11 cellular contexts compared by ENCODE assay signal in the genomic region with DNA sequence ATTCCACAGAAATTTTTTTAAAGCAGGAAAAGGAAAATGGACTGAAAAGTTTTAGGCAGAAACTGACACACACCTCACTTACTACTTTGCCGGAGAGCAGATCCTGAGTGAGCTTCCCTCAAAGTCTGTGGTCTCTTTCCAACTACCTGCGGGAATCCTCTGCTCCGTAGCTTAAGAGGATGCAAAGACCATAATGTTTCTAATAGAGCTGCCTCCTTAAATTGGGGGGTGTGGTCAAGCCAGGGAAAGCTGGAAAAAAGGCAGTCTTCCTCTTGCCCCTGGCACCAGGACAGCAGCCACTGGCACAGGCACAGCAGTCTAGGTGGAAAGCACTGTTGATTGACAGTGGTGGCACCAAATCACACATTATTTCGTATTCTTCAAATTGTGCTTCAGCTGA. TPM values are rescaled to one million over a fixed set of nuclear protein-coding genes. Genes with fewer than 3 reads are reported as not detected.
DNase-seq lines count a peak whose midpoint lies in the region; ATAC-seq and TF ChIP-seq lines count a peak whose summit lies in the region.
"Had no signal": no experiment of that assay in that cellular context is flagged by ENCODE, and none has a peak within 500 bp of the region (broad histone marks: within the 10 kb centered on the region; RNA-seq: fewer than 3 reads in every experiment).

A gene with protein sequence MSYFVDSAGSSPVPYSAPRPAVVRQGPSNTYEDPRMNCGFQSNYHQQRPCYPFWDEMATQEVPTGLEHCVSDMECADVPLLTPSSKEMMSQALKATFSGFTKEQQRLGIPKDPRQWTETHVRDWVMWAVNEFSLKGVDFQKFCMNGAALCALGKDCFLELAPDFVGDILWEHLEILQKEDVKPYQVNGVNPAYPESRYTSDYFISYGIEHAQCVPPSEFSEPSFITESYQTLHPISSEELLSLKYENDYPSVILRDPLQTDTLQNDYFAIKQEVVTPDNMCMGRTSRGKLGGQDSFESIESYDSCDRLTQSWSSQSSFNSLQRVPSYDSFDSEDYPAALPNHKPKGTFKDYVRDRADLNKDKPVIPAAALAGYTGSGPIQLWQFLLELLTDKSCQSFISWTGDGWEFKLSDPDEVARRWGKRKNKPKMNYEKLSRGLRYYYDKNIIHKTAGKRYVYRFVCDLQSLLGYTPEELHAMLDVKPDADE (minus strand): TSS at position 144 of the 400 bp plus-strand sequence. CDS start 14,428 bp downstream, outside the sequence.

- DNase-seq in activated T-cell treated with anti-CD3 and anti-CD28 coated beads, Interleukin-2, amount 50 U/mL, for 4 hours: no peak
- no peak for DNase-seq in activated T-cell treated with anti-CD3 and anti-CD28 coated beads, Interleukin-2, amount 50 U/mL, for 24 hours
- no peak for DNase-seq in cerebellum (ENCODE audit: low spot score)
- DNase-seq in lower lobe of right lung: no peak
- no peak for DNase-seq in ureter (ENCODE audit: low spot score)
- no peak for DNase-seq in A673 (ENCODE audit: low spot score)
- DNase-seq in stimulated activated CD4-positive, alpha-beta T cell treated with anti-CD3 and anti-CD28 coated beads, Interleukin-4, amount 100 ng/mL, for 4 hours: no peak
- DNase-seq: DND-41 had no signal

- POLR2A ChIA-PET in A673 (lab: Charles Lee; ENCODE audit: low non-redundant PET): no interaction called here

- no peaks in the 10 kb centered on the region for H3K27me3 ChIP-seq in lower lobe of right lung (ENCODE audit: low read depth)
- H3K27me3 ChIP-seq in A673 (replicated peaks; ENCODE audit: insufficient read depth, low read depth, low read length, poor library complexity): peaks cover 85% of the 10 kb centered on the region

- no peaks in the 10 kb centered on the region for H3K36me3 Mint-ChIP-seq in activated T-cell treated with anti-CD3 and anti-CD28 coated beads, Interleukin-2, amount 50 U/mL, for 4 hours (ENCODE audit: insufficient read depth)
- no peaks in the 10 kb centered on the region for H3K36me3 Mint-ChIP-seq in activated T-cell treated with anti-CD3 and anti-CD28 coated beads, Interleukin-2, amount 50 U/mL, for 24 hours (ENCODE audit: low read depth)

- H3K36me3 ChIP-seq in lower lobe of right lung: no peaks in the 10 kb centered on the region
- H3K36me3 ChIP-seq in A673 (ENCODE audit: insufficient read depth, low read length, poor library complexity, severe bottlenecking): no peaks in the 10 kb centered on the region

- H3K27me3 Mint-ChIP-seq in activated T-cell treated with anti-CD3 and anti-CD28 coated beads, Interleukin-2, amount 50 U/mL, for 4 hours (ENCODE audit: low read depth): no peaks in the 10 kb centered on the region
- H3K27me3 Mint-ChIP-seq in activated T-cell treated with anti-CD3 and anti-CD28 coated beads, Interleukin-2, amount 50 U/mL, for 24 hours: no peaks in the 10 kb centered on the region

- peaks cover 20% of the 10 kb centered on the region for H3K4me1 Mint-ChIP-seq in activated T-cell treated with anti-CD3 and anti-CD28 coated beads, Interleukin-2, amount 50 U/mL, for 4 hours (ENCODE audit: low read depth)
- peaks cover 23% of the 10 kb centered on the region for H3K4me1 Mint-ChIP-seq in activated T-cell treated with anti-CD3 and anti-CD28 coated beads, Interleukin-2, amount 50 U/mL, for 24 hours (ENCODE audit: low read depth)

- intact Hi-C loops in lower lobe of right lung (cut with DNase I) (no loop called here), A673 (cut with micrococcal nuclease; ENCODE audit: unreplicated experiment) (no loop called here)

- H3K4me1 ChIP-seq in lower lobe of right lung (peaks cover 14% of the 10 kb centered on the region), A673 (ENCODE audit: insufficient read depth, low read length, poor library complexity, severe bottlenecking) (no peaks in the 10 kb centered on the region)

- ATAC-seq in activated T-cell treated with anti-CD3 and anti-CD28 coated beads, Interleukin-2, amount 50 U/mL, for 4 hours: no peak
- ATAC-seq in lower lobe of right lung (no peak), HG02759 (IDR thresholded peaks at IDR 0.05; ENCODE audit: unreplicated experiment) (no peak)
- ATAC-seq: K562 had no signal

- CTCF ChIA-PET in A673 (lab: Charles Lee): no interaction called here

- H3K9me3 ChIP-seq in lower lobe of right lung (no peaks in the 10 kb centered on the region), A673 (ENCODE audit: low read depth, low read length, poor library complexity, severe bottlenecking) (no peaks in the 10 kb centered on the region)

- H3K9me3 Mint-ChIP-seq in activated T-cell treated with anti-CD3 and anti-CD28 coated beads, Interleukin-2, amount 50 U/mL, for 4 hours: no peaks in the 10 kb centered on the region
- no peaks in the 10 kb centered on the region for H3K9me3 Mint-ChIP-seq in activated T-cell treated with anti-CD3 and anti-CD28 coated beads, Interleukin-2, amount 50 U/mL, for 24 hours
- H3K9me3 Mint-ChIP-seq: central memory CD8-positive, alpha-beta T cell had no signal

- BruUV-seq in A673 (replicated peaks; lab: Mats Ljungman, UMichigan): no TSS peak

- H3K27ac Mint-ChIP-seq in activated T-cell treated with anti-CD3 and anti-CD28 coated beads, Interleukin-2, amount 50 U/mL, for 24 hours: no peak within 1 kb of the TSS

- no peak within 1 kb of the TSS for H3K4me3 Mint-ChIP-seq in activated T-cell treated with anti-CD3 and anti-CD28 coated beads, Interleukin-2, amount 50 U/mL, for 4 hours
- H3K4me3 Mint-ChIP-seq in activated T-cell treated with anti-CD3 and anti-CD28 coated beads, Interleukin-2, amount 50 U/mL, for 24 hours: no peak within 1 kb of the TSS
- H3K4me3 Mint-ChIP-seq: central memory CD8-positive, alpha-beta T cell had no signal

- H3K27ac ChIP-seq in lower lobe of right lung (peak within 1 kb of the TSS; percentile 21), A673 (ENCODE audit: low read depth, low read length, poor library complexity, severe bottlenecking) (no peak within 1 kb of the TSS)

- H3K4me3 ChIP-seq in lower lobe of right lung (peak within 1 kb of the TSS; percentile 32), A673 (ENCODE audit: low read depth, low read length, poor library complexity, severe bottlenecking) (no peak within 1 kb of the TSS)
- H3K4me3 ChIP-seq: K562 had no signal

- no peak for TF ChIP-seq CTCF in lower lobe of right lung (IDR thresholded peaks at IDR 0.05)
- no peak for TF ChIP-seq CTCF in A673 (conservative IDR thresholded peaks at IDR 0.05; ENCODE audit: low read depth, low read length)

RNA-seq across cellular contexts. Expression of the gene that starts here (rescaled TPM):
- total RNA-seq in activated T-cell treated with anti-CD3 and anti-CD28 coated beads, Interleukin-2, amount 50 U/mL, for 4 hours: 100 to 1,000 TPM; 246 to 299 (median 258) TPM
- total RNA-seq in cerebellum (14.6 TPM), lower lobe of right lung (123 TPM), ureter (112 TPM), A673 (2021) (3.7 and 4.1 TPM in 2 replicates)
